8 cellular contexts compared by ENCODE assay signal in the genomic region with DNA sequence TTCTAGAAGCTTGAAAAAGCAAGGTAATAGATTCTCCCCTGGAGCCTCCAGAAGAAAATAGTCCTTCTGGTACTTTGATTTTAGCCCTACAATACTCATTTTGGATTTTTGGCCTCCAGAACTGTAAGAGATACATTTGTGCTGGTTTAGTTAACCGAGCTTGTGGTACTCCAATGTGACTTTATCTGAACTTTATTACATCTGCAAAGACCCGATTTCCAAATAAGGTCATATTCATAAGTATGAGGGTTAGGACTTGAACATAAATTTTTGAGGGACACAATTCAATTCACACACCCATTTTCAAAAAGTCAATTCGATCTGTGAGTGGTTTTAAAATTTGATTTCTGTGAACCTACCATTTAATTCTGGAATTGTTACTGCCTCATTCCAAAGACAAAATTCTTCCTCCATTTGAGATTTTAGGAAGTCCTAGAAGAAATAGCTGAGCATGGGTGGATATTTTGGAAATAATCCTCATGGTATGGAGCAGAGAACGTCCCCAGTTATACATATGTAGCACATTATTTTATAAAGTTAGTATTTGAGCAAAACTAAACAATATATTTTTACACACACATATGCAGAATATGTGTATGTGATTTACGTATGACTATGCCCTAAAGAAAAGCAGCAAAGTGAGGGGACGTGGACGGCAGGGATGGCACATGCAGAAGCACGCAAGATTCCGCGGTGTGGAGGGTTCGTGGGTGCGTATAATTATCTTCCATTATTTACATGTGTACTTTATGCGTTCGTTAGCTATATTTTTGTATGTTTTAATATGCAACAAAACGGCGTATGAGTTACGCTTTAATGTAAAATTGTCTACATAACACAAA. TPM values are rescaled to one million over a fixed set of nuclear protein-coding genes. Genes with fewer than 3 reads are reported as not detected.
A peak's percentile ranks its signal among the peaks of the same experiment; 100 is the strongest.
DNase-seq lines count a peak whose midpoint lies in the region; ATAC-seq and TF ChIP-seq lines count a peak whose summit lies in the region.

No MANE protein-coding gene starts in this region.

- H3K4me1 Mint-ChIP-seq in IgD-negative memory B cell: peaks cover 15 to 24% (median 16%) of the 10 kb centered on the region in 3 donors

- 19 to 23% methylated on average over 16 to 17 of the region's 17 CpGs for WGBS in body of pancreas, 2 donors
- WGBS in lower leg skin, 2 donors: 24 to 26% methylated on average over 17 of the region's 17 CpGs
- WGBS in transverse colon (ENCODE audit: low coverage in 1 of 2), 2 donors: 27 to 34% methylated on average over 16 to 17 of the region's 17 CpGs

- TF ChIP-seq POLR2A in body of pancreas (IDR thresholded peaks at IDR 0.05) (no peak), lower leg skin (IDR thresholded peaks at IDR 0.05) (no peak), transverse colon (IDR thresholded peaks at IDR 0.05) (no peak)

- TF ChIP-seq CTCF in A673 (conservative IDR thresholded peaks at IDR 0.05; ENCODE audit: low read depth, low read length) (no peak), body of pancreas (IDR thresholded peaks at IDR 0.05) (no peak), lower leg skin (IDR thresholded peaks at IDR 0.05) (no peak), transverse colon (IDR thresholded peaks at IDR 0.05) (no peak)

- in situ Hi-C loops in transverse colon (cut with MboI; ENCODE audit: low pct_ligation_motif_present in 1 of 4, low pct_unique_long_range_greater_than_20kb in 1 of 4, low sequenced_read_pairs in 3 of 4): no loop called here

- H3K4me1 ChIP-seq in A673 (ENCODE audit: insufficient read depth, low read length, poor library complexity, severe bottlenecking) (peaks cover 10% of the 10 kb centered on the region), body of pancreas (peaks cover 20% of the 10 kb centered on the region), transverse colon (peaks cover 7 to 21% (median 13%) of the 10 kb centered on the region in 4 donors)

- H3K4me3 Mint-ChIP-seq in IgD-negative memory B cell: peak overlapping the region; percentile 94 to 98 (median 96)

- H3K36me3 Mint-ChIP-seq in IgD-negative memory B cell: peaks cover 1% of the 10 kb centered on the region

- intact Hi-C loops in A673 (cut with micrococcal nuclease; ENCODE audit: unreplicated experiment) (loop anchor here (5.0 kb wide), 1 partner anchor 86 kb away; a partner anchor contains a TSS), body of pancreas (cut with DNase I) (no loop called here), lower leg skin (cut with DNase I; ENCODE audit: low total_unique reads) (no loop called here), transverse colon (cut with DNase I; ENCODE audit: low total_unique reads) (no loop called here)

- BruUV-seq in A673 (replicated peaks; lab: Mats Ljungman, UMichigan): no TSS peak

- H3K27me3 Mint-ChIP-seq in IgD-negative memory B cell: peaks cover 6% of the 10 kb centered on the region

- H3K9me3 ChIP-seq in A673 (ENCODE audit: low read depth, low read length, poor library complexity, severe bottlenecking) (no peaks in the 10 kb centered on the region), body of pancreas (no peaks in the 10 kb centered on the region), transverse colon (no peaks in the 10 kb centered on the region)

- peaks cover 0 to 2% (median 0%) of the 10 kb centered on the region in 3 donors for H3K9me3 Mint-ChIP-seq in IgD-negative memory B cell

- TF ChIP-seq EP300 in transverse colon (IDR thresholded peaks at IDR 0.05; ENCODE audit: low read depth): no peak

- peaks cover 3% of the 10 kb centered on the region for H3K36me3 ChIP-seq in A673 (ENCODE audit: insufficient read depth, low read length, poor library complexity, severe bottlenecking)
- H3K36me3 ChIP-seq in body of pancreas (replicated peaks in 1 of 2; ENCODE audit: insufficient read depth in 1 of 2, low read depth in 2 of 2): no peaks in the 10 kb centered on the region
- no peaks in the 10 kb centered on the region for H3K36me3 ChIP-seq in transverse colon

- peak; percentile 19 for ATAC-seq in body of pancreas

- H3K27ac ChIP-seq in A673 (ENCODE audit: low read depth, low read length, poor library complexity, severe bottlenecking) (peak overlapping the region; percentile 81), body of pancreas (peak overlapping the region; percentile 77 to 94 (median 90)), transverse colon (peak overlapping the region; percentile 89 to 95 (median 93))

- POLR2A ChIA-PET in A673 (lab: Charles Lee; ENCODE audit: low non-redundant PET): interaction anchor here (0.6 kb wide), 1 partner anchor 759 kb away, joined by 5 read pairs; no protein-coding TSS in a partner anchor

- CTCF ChIA-PET in A673 (lab: Charles Lee): no interaction called here

- H3K27ac Mint-ChIP-seq in IgD-negative memory B cell: peak overlapping the region; percentile 59 to 94 (median 94)

- no peaks in the 10 kb centered on the region for H3K27me3 ChIP-seq in A673 (replicated peaks; ENCODE audit: insufficient read depth, low read depth, low read length, poor library complexity)
- H3K27me3 ChIP-seq in body of pancreas: no peaks in the 10 kb centered on the region
- no peaks in the 10 kb centered on the region for H3K27me3 ChIP-seq in transverse colon

- H3K4me3 ChIP-seq in A673 (ENCODE audit: low read depth, low read length, poor library complexity, severe bottlenecking): peak overlapping the region; percentile 74
- H3K4me3 ChIP-seq in body of pancreas: peak overlapping the region; percentile 38 to 92
- H3K4me3 ChIP-seq in lower leg skin (ENCODE audit: low read depth, poor library complexity, severe bottlenecking): peak overlapping the region; percentile 63
- H3K4me3 ChIP-seq in transverse colon: peak overlapping the region; percentile 28 to 74 (median 70)

- peak; percentile 19 for DNase-seq in A673 (ENCODE audit: low spot score)
- DNase-seq in body of pancreas: peak in 1 of 4 donors; percentile 13
- no peak for DNase-seq in lower leg skin (ENCODE audit: low spot score in 2 of 2)
- no peak for DNase-seq in transverse colon
- no peak for DNase-seq in dedifferentiated amniotic fluid mesenchymal stem cell (ENCODE audit: extremely low spot score)
- no peak for DNase-seq in stimulated activated CD8-positive, alpha-beta memory T cell treated with anti-CD3 and anti-CD28 coated beads, Interleukin-4, amount 100 ng/mL, for 48 hours
- DNase-seq in NCI-H510A (lab: John Stamatoyannopoulos, UW): no peak

RNA-seq across cellular contexts. Expression of a gene that starts 0.9 kb away (rescaled TPM):
- total RNA-seq in A673 (2021) (55.3 and 62.0 TPM in 2 replicates), body of pancreas (1 to 10 TPM; 4.0 to 6.2 TPM), lower leg skin (10 to 100 TPM; 15.6 to 21.8 (median 19.8) TPM), transverse colon (10 to 100 TPM in 1 of 4 donors, 1 to 10 TPM in 2, under 1 TPM in 1; 0.75 to 29.1 (median 8.0) TPM)
- polyA plus RNA-seq in IgD-negative memory B cell: 6.0 TPM

RNA-seq across cellular contexts. Expression of a gene that starts 44.8 kb away (rescaled TPM):
- 5.2 and 6.4 TPM in 2 replicates for total RNA-seq in A673 (2021)
- 0.50 TPM for polyA plus RNA-seq in IgD-negative memory B cell
- 1 to 10 TPM; 1.6 to 2.0 TPM for total RNA-seq in body of pancreas
- total RNA-seq in lower leg skin: 1 to 10 TPM; 1.1 to 2.0 (median 1.5) TPM
- 1 to 10 TPM in 3 of 4 donors, not detected in 1; 1.6 to 2.7 (median 1.8) TPM for total RNA-seq in transverse colon
